26 cellular contexts compared by ENCODE assay signal in the genomic region with DNA sequence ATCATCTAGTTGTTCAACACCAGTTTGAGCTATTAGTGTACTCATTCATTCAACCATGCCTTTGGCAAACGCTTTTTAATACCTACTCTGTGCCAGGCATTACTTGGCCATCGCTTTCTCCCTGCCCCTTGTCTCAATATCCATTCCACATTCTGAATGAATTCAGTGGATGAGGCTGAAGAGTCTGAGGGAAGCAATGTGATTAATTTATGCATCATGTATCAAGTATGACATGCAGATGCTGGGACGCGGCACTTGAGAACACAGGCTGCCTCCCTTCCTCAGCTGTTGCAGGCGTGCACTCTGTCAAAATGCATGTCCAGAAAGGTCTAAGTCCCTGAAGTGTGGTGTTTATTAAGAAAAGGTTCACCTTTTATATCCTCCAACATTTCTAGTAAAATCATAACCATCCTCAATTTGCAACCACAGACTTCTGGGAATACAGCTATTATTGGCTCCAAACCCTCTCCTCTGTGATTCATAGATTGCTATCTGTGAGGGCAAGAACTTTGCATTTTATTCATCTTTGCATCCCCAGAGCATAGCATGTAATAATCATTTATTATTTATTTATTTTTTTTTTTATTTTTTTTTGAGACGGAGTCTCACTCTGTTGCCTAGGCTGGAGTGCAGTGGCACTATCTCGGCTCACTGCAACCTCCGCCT. TPM values are rescaled to one million over a fixed set of nuclear protein-coding genes. Genes with fewer than 3 reads are reported as not detected.
A peak's percentile ranks its signal among the peaks of the same experiment; 100 is the strongest.
DNase-seq lines count a peak whose midpoint lies in the region; ATAC-seq and TF ChIP-seq lines count a peak whose summit lies in the region.
"Had no signal": no experiment of that assay in that cellular context is flagged by ENCODE, and none has a peak within 500 bp of the region (broad histone marks: within the 10 kb centered on the region; RNA-seq: fewer than 3 reads in every experiment).

No MANE protein-coding gene starts in this region.

- no peaks in the 10 kb centered on the region for H3K9me3 ChIP-seq in mammary epithelial cell (replicated peaks; ENCODE audit: insufficient read depth, low read length)
- H3K9me3 ChIP-seq in SK-N-SH = no peaks in the 10 kb centered on the region
- H3K9me3 ChIP-seq in A673 (ENCODE audit: low read depth, low read length, poor library complexity, severe bottlenecking) = no peaks in the 10 kb centered on the region
- H3K9me3 ChIP-seq: suprapubic skin, upper lobe of left lung had no signal

- H3K36me3 Mint-ChIP-seq in MCF 10A (ENCODE audit: insufficient read depth, unreplicated experiment) = no peaks in the 10 kb centered on the region
- H3K36me3 Mint-ChIP-seq: activated naive CD4-positive, alpha-beta T cell treated with anti-CD3 and anti-CD28 coated beads, Interleukin-2, amount 10 ng/mL, durations not matched to agents 7 days and 5 days; CD8-positive, alpha-beta T cell; immature natural killer cell had no signal

- in situ Hi-C loops in mammary epithelial cell (cut with MboI; ENCODE audit: low sequenced_read_pairs in 2 of 2) = loop anchor here (10.0 to 25.0 kb wide), 3 partner anchors 242 to 480 kb away; partner anchors contain the start of gene MARK1 (in 1 of the 2)

- peaks cover 12% of the 10 kb centered on the region for H3F3A ChIP-seq in SK-N-SH (replicated peaks; ENCODE audit: insufficient read depth)

- H3K9ac ChIP-seq in mammary epithelial cell (ENCODE audit: insufficient read depth, low read length) = no peak overlapping the region
- peak overlapping the region; percentile 4; the same call in 1 of the 2 replicates for H3K9ac ChIP-seq in SK-N-SH

- H3K9me3 Mint-ChIP-seq in MCF 10A (ENCODE audit: unreplicated experiment) = no peaks in the 10 kb centered on the region
- H3K9me3 Mint-ChIP-seq: activated naive CD4-positive, alpha-beta T cell treated with anti-CD3 and anti-CD28 coated beads, Interleukin-2, amount 10 ng/mL, durations not matched to agents 7 days and 5 days; CD8-positive, alpha-beta T cell; nephron progenitor cell had no signal

- no peaks in the 10 kb centered on the region for H3K79me2 ChIP-seq in mammary epithelial cell (ENCODE audit: insufficient read depth, low read length)
- no peaks in the 10 kb centered on the region for H3K79me2 ChIP-seq in SK-N-SH (ENCODE audit: insufficient read depth)

- POLR2A ChIA-PET in MCF 10A (lab: Yijun Ruan, JAX) (interaction anchor here (0.6 to 7.8 kb wide), 4 partner anchors 42 to 482 kb away, joined by 3 to 71 read pairs (median 3); no protein-coding TSS in a partner anchor), SK-N-SH (lab: Yijun Ruan, JAX) (no interaction called here), A673 (lab: Charles Lee; ENCODE audit: low non-redundant PET) (no interaction called here)

- H3K36me3 ChIP-seq in mammary epithelial cell (ENCODE audit: insufficient read depth, low read length) (no peaks in the 10 kb centered on the region), SK-N-SH (replicated peaks in 1 of 2; ENCODE audit: control insufficient read depth in 1 of 2, insufficient read depth in 2 of 2, low read length in 1 of 2) (no peaks in the 10 kb centered on the region), A673 (ENCODE audit: insufficient read depth, low read length, poor library complexity, severe bottlenecking) (no peaks in the 10 kb centered on the region)
- H3K36me3 ChIP-seq: suprapubic skin, upper lobe of left lung had no signal

- no peak for TF ChIP-seq CTCF in mammary epithelial cell (conservative IDR thresholded peaks at IDR 0.05 in 1 of 2, IDR thresholded peaks at IDR 0.05 in 1 of 2; ENCODE audit: extremely low read depth in 1 of 2, insufficient read depth in 1 of 2, low read depth in 1 of 2, low read length in 2 of 2)
- no peak for TF ChIP-seq CTCF in MCF 10A (IDR thresholded peaks at IDR 0.05; ENCODE audit: unreplicated experiment)
- no peak for TF ChIP-seq CTCF in SK-N-SH (IDR thresholded peaks at IDR 0.05)
- TF ChIP-seq CTCF in fibroblast of the aortic adventitia (IDR thresholded peaks at IDR 0.05; ENCODE audit: insufficient read depth, low read length) = no peak
- TF ChIP-seq CTCF in A673 (conservative IDR thresholded peaks at IDR 0.05; ENCODE audit: low read depth, low read length) = no peak

- no peak overlapping the region for H3K4me3 ChIP-seq in mammary epithelial cell (replicated peaks in 1 of 3; ENCODE audit: insufficient read depth in 1 of 3, low read depth in 2 of 3, low read length in 3 of 3)
- peak overlapping the region; percentile 22 to 48; a peak in 2 of 4 replicates for H3K4me3 ChIP-seq in SK-N-SH (ENCODE audit: low read depth in 2 of 2, low read length in 1 of 2)
- no peak overlapping the region for H3K4me3 ChIP-seq in fibroblast of the aortic adventitia (ENCODE audit: low read depth, low read length)
- no peak overlapping the region for H3K4me3 ChIP-seq in A673 (ENCODE audit: low read depth, low read length, poor library complexity, severe bottlenecking)
- H3K4me3 ChIP-seq: suprapubic skin, upper lobe of left lung had no signal

- no peak for TF ChIP-seq RAD21 in SK-N-SH (IDR thresholded peaks at IDR 0.05; ENCODE audit: low read length)

- CTCF ChIA-PET in mammary epithelial cell (lab: Charles Lee; ENCODE audit: low non-redundant PET) = interaction anchor here (0.5 kb wide), 1 partner anchor 76 kb away, joined by 5 read pairs; no protein-coding TSS in a partner anchor
- CTCF ChIA-PET in MCF 10A (lab: Yijun Ruan, JAX) = interaction anchor here (0.5 to 9.6 kb wide), 42 partner anchors 8 to 1134 kb away, joined by 3 to 158 read pairs (median 5); no protein-coding TSS in a partner anchor
- CTCF ChIA-PET in SK-N-SH (lab: Yijun Ruan, JAX) = interaction anchor here (2.0 to 5.0 kb wide), 3 partner anchors 11 to 482 kb away, joined by 5 to 76 read pairs (median 7); no protein-coding TSS in a partner anchor
- CTCF ChIA-PET in A673 (lab: Charles Lee) = no interaction called here

- peak; percentile 33 to 85; a peak in 3 of 4 replicates for TF ChIP-seq EP300 in SK-N-SH (IDR thresholded peaks at IDR 0.05; ENCODE audit: borderline replicate concordance in 1 of 2, low read depth in 1 of 2, low read length in 1 of 2)

- H3K4me1 Mint-ChIP-seq in MCF 10A (ENCODE audit: insufficient read depth, unreplicated experiment) = peaks cover 5% of the 10 kb centered on the region
- H3K4me1 Mint-ChIP-seq: activated CD4-positive, alpha-beta T cell treated with anti-CD3 and anti-CD28 coated beads for 36 hours; activated naive CD4-positive, alpha-beta T cell treated with anti-CD3 and anti-CD28 coated beads, Interleukin-2, amount 10 ng/mL, durations not matched to agents 7 days and 5 days; B cell; immature natural killer cell had no signal

- peak; percentile 19 for DNase-seq in mammary epithelial cell
- DNase-seq in MCF 10A (ENCODE audit: unreplicated experiment) = no peak
- no peak for DNase-seq in SK-N-SH
- DNase-seq in fibroblast of the aortic adventitia (ENCODE audit: low read depth) = peak; percentile 50
- no peak for DNase-seq in AML-193 (lab: John Stamatoyannopoulos, UW)
- DNase-seq in activated CD4-positive, CD25-positive, alpha-beta regulatory T cell (lab: John Stamatoyannopoulos, UW) = no peak
- no peak for DNase-seq in A673 (ENCODE audit: low spot score)
- DNase-seq: 8988T; activated CD4-positive, alpha-beta T cell treated with anti-CD3 and anti-CD28 coated beads for 36 hours; activated CD8-positive, alpha-beta T cell treated with anti-CD3 and anti-CD28 coated beads, Interleukin-2, amount 10 ng/mL, durations not matched to agents 7 days and 5 days; activated naive CD4-positive, alpha-beta T cell treated with anti-CD3 and anti-CD28 coated beads, Interleukin-2, amount 10 ng/mL, durations not matched to agents 7 days and 5 days; CD8-positive, alpha-beta T cell; immature natural killer cell; left colon; NCI-H1092 treated with DMSO at 0.1 percent for 48 hours; NCI-H1694 treated with DMSO at 0.1 percent for 48 hours; NCI-H524 treated with DMSO at 0.1 percent for 48 hours; nephron progenitor cell; small intestine; stimulated activated naive CD4-positive, alpha-beta T cell; upper lobe of left lung had no signal

- H3K27ac Mint-ChIP-seq in MCF 10A (ENCODE audit: low read depth, unreplicated experiment) = no peak overlapping the region
- H3K27ac Mint-ChIP-seq: activated CD4-positive, alpha-beta T cell treated with anti-CD3 and anti-CD28 coated beads for 36 hours; activated CD8-positive, alpha-beta T cell treated with anti-CD3 and anti-CD28 coated beads, Interleukin-2, amount 10 ng/mL, durations not matched to agents 7 days and 5 days; activated naive CD4-positive, alpha-beta T cell treated with anti-CD3 and anti-CD28 coated beads, Interleukin-2, amount 10 ng/mL, durations not matched to agents 7 days and 5 days; B cell; CD8-positive, alpha-beta T cell; immature natural killer cell; nephron progenitor cell had no signal

- no peaks in the 10 kb centered on the region for H3K27me3 Mint-ChIP-seq in MCF 10A (ENCODE audit: insufficient read depth, unreplicated experiment)
- H3K27me3 Mint-ChIP-seq: activated naive CD4-positive, alpha-beta T cell treated with anti-CD3 and anti-CD28 coated beads, Interleukin-2, amount 10 ng/mL, durations not matched to agents 7 days and 5 days had no signal

- no peak overlapping the region for H3K4me3 Mint-ChIP-seq in MCF 10A (ENCODE audit: unreplicated experiment)
- H3K4me3 Mint-ChIP-seq: activated CD4-positive, alpha-beta T cell treated with anti-CD3 and anti-CD28 coated beads for 36 hours; activated CD8-positive, alpha-beta T cell treated with anti-CD3 and anti-CD28 coated beads, Interleukin-2, amount 10 ng/mL, durations not matched to agents 7 days and 5 days; activated naive CD4-positive, alpha-beta T cell treated with anti-CD3 and anti-CD28 coated beads, Interleukin-2, amount 10 ng/mL, durations not matched to agents 7 days and 5 days; B cell; CD8-positive, alpha-beta T cell; immature natural killer cell; nephron progenitor cell had no signal

- H3K4me1 ChIP-seq in mammary epithelial cell (ENCODE audit: insufficient read depth, low read length) = no peaks in the 10 kb centered on the region
- peaks cover 7 to 13% of the 10 kb centered on the region in 2 experiments; a peak in 3 of 4 replicates for H3K4me1 ChIP-seq in SK-N-SH (ENCODE audit: control insufficient read depth in 1 of 2, insufficient read depth in 2 of 2, low read depth in 1 of 2, low read length in 1 of 2)
- H3K4me1 ChIP-seq in A673 (ENCODE audit: insufficient read depth, low read length, poor library complexity, severe bottlenecking) = no peaks in the 10 kb centered on the region

- no peaks in the 10 kb centered on the region for H4K20me1 ChIP-seq in mammary epithelial cell (ENCODE audit: insufficient read depth, low read length)
- no peaks in the 10 kb centered on the region for H4K20me1 ChIP-seq in SK-N-SH (ENCODE audit: insufficient read depth)

- H3K27ac ChIP-seq in mammary epithelial cell (ENCODE audit: insufficient read depth, low read depth, low read length) (no peak overlapping the region), SK-N-SH (ENCODE audit: low read depth in 2 of 2, low read length in 1 of 2) (peak overlapping the region; percentile 76; a peak in 3 of 4 replicates), A673 (ENCODE audit: low read depth, low read length, poor library complexity, severe bottlenecking) (no peak overlapping the region)
- H3K27ac ChIP-seq: suprapubic skin, upper lobe of left lung had no signal

- H3K27me3 ChIP-seq in mammary epithelial cell (ENCODE audit: insufficient read depth, low read length) = no peaks in the 10 kb centered on the region
- H3K27me3 ChIP-seq in SK-N-SH (ENCODE audit: insufficient read depth) = no peaks in the 10 kb centered on the region
- H3K27me3 ChIP-seq in A673 (replicated peaks; ENCODE audit: insufficient read depth, low read depth, low read length, poor library complexity) = peaks cover 8% of the 10 kb centered on the region
- H3K27me3 ChIP-seq: suprapubic skin, upper lobe of left lung had no signal

- intact Hi-C loops in mammary epithelial cell (cut with micrococcal nuclease) = loop anchor here (5.0 to 10.0 kb wide), 2 partner anchors 77 to 370 kb away; no protein-coding TSS in a partner anchor
- intact Hi-C loops in MCF 10A (cut with micrococcal nuclease) = no loop called here
- intact Hi-C loops in A673 (cut with micrococcal nuclease; ENCODE audit: unreplicated experiment) = loop anchor here (5.0 kb wide), 1 partner anchor 232 kb away; the partner anchor contains the start of gene MARK1

- no peak for ATAC-seq in GM18868 (IDR thresholded peaks at IDR 0.05; ENCODE audit: unreplicated experiment)
- ATAC-seq: activated CD4-positive, alpha-beta T cell treated with anti-CD3 and anti-CD28 coated beads for 36 hours; activated CD8-positive, alpha-beta T cell treated with anti-CD3 and anti-CD28 coated beads, Interleukin-2, amount 10 ng/mL, durations not matched to agents 7 days and 5 days; CD8-positive, alpha-beta T cell; HCT116; left colon; Right ventricle myocardium inferior had no signal

- dilution Hi-C loops in mammary epithelial cell (cut with HindIII; ENCODE audit: low sequenced_read_pairs) = no loop called here

- no peak overlapping the region for H3K4me2 ChIP-seq in mammary epithelial cell (ENCODE audit: insufficient read depth, low read depth, low read length)
- peak overlapping the region; percentile 68 for H3K4me2 ChIP-seq in SK-N-SH

- H2AFZ ChIP-seq in mammary epithelial cell (ENCODE audit: low read depth, low read length) (no peak overlapping the region), SK-N-SH (ENCODE audit: low read depth) (peak overlapping the region; percentile 67; the same call in 1 of the 2 replicates)

- WGBS in mammary epithelial cell (ENCODE audit: low coverage, missing lambda C conversion rate) = 86% methylated on average over 7 of the region's 8 CpGs
- 15% methylated on average over 8 of the region's 8 CpGs for WGBS in SK-N-SH (ENCODE audit: low lambda C conversion rate)

- H3K9me2 ChIP-seq in SK-N-SH = no peaks in the 10 kb centered on the region

- no TSS peak for BruUV-seq in mammary epithelial cell (replicated peaks; lab: Mats Ljungman, UMichigan)
- BruUV-seq in MCF 10A (replicated peaks; lab: Mats Ljungman, UMichigan) = no TSS peak
- BruUV-seq in A673 (replicated peaks; lab: Mats Ljungman, UMichigan) = no TSS peak

RNA-seq across cellular contexts. Expression of gene RAB3GAP2, which starts 22.6 kb away (rescaled TPM):
- total RNA-seq in mammary epithelial cell = 10 to 100 TPM; 46.3 to 55.3 TPM
- polyA plus RNA-seq in mammary epithelial cell = 16.7 TPM
- polyA minus RNA-seq in mammary epithelial cell = 108 TPM
- total RNA-seq in MCF 10A (2022) = 93.3 and 97.6 TPM in 2 replicates
- 9.3 and 11.7 TPM in 2 replicates for polyA plus RNA-seq in SK-N-SH (2012; rRNA removed)
- 9.2 and 11.2 TPM in 2 replicates for polyA plus RNA-seq in SK-N-SH (2012; cell fraction: cytosol; rRNA removed)
- polyA plus RNA-seq in SK-N-SH (2012; cell fraction: nucleus; rRNA removed) = 23.9 and 32.4 TPM in 2 replicates
- 32.4 and 39.7 TPM in 2 replicates for total RNA-seq in fibroblast of the aortic adventitia (ENCODE audit: low replicate concordance)
- total RNA-seq in A673 (2021) = 43.8 and 44.9 TPM in 2 replicates

Comparison
In these comparisons a context has a peak if more than half of its experiments do, and no peak if none do; other contexts are left out.
1. DNase-seq: peak in mammary epithelial cell (single experiment) and fibroblast of the aortic adventitia (single experiment); none in MCF 10A (single experiment), SK-N-SH (single experiment), AML-193 (0 of 2), activated CD4-positive, CD25-positive, alpha-beta regulatory T cell (0 of 4) and A673 (single experiment).
2. H3K27ac ChIP-seq: peak in SK-N-SH (2 of 2); none in mammary epithelial cell (single experiment) and A673 (single experiment).
3. H3K4me3 ChIP-seq: peak in SK-N-SH (2 of 2); none in mammary epithelial cell (0 of 3), fibroblast of the aortic adventitia (single experiment) and A673 (single experiment).